ENCODE assay signal across 1 cellular context in the genomic region with DNA sequence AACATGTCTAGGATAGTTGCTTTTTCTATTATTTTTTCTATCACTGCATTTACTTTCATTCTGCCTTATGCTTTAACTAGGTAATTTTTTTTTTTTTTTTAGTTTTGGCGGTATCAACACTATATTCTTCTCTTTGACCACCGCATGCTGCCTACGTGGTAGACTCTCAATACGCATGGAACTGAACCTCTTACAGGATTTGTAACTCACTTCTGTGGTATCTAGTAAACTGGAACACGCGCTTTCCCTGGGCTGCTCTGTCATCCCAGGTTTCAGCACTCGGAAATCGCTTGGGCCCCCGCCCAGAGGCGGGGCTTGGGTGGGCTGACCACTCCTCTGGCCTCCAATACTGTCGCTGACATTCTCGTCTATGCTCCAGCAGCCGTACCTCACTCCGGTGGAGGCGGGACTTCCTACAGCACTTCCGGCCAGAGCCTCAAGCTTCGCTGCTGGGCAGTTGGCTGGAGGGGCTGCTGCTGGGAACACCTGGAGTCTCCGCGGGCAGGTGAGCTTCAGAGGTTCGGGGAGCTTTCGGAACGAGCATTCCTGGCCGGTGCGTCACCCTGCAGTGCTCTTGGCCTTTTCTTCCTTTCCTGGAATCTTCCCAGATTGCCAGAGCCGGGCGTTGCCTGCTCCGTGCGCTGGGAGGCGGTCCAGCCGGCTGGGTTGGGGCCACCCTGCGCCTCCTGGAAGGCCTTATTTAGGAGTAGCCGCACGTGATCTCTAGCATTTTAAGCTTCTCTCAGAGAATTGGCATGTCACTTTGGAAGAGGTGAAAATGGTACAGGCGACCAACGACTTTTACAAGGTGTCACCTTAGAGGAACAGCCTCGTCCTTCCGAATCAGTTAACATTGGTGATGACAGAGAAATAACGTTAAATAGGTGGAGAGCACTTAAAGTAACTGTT.
A peak's percentile ranks its signal among the peaks of the same experiment; 100 is the strongest.
TF ChIP-seq lines count a peak whose summit lies in the region.

A gene with protein sequence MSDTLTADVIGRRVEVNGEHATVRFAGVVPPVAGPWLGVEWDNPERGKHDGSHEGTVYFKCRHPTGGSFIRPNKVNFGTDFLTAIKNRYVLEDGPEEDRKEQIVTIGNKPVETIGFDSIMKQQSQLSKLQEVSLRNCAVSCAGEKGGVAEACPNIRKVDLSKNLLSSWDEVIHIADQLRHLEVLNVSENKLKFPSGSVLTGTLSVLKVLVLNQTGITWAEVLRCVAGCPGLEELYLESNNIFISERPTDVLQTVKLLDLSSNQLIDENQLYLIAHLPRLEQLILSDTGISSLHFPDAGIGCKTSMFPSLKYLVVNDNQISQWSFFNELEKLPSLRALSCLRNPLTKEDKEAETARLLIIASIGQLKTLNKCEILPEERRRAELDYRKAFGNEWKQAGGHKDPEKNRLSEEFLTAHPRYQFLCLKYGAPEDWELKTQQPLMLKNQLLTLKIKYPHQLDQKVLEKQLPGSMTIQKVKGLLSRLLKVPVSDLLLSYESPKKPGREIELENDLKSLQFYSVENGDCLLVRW (plus strand): TSS at position 428 of the 909 bp plus-strand sequence. CDS start 12,623 bp downstream, outside the sequence.

TF ChIP-seq in K562, 482 proteins besides CTCF, POLR2A, EP300 and RAD21 (continued from another document and continues in another):
- TF ChIP-seq, protein P1, sequence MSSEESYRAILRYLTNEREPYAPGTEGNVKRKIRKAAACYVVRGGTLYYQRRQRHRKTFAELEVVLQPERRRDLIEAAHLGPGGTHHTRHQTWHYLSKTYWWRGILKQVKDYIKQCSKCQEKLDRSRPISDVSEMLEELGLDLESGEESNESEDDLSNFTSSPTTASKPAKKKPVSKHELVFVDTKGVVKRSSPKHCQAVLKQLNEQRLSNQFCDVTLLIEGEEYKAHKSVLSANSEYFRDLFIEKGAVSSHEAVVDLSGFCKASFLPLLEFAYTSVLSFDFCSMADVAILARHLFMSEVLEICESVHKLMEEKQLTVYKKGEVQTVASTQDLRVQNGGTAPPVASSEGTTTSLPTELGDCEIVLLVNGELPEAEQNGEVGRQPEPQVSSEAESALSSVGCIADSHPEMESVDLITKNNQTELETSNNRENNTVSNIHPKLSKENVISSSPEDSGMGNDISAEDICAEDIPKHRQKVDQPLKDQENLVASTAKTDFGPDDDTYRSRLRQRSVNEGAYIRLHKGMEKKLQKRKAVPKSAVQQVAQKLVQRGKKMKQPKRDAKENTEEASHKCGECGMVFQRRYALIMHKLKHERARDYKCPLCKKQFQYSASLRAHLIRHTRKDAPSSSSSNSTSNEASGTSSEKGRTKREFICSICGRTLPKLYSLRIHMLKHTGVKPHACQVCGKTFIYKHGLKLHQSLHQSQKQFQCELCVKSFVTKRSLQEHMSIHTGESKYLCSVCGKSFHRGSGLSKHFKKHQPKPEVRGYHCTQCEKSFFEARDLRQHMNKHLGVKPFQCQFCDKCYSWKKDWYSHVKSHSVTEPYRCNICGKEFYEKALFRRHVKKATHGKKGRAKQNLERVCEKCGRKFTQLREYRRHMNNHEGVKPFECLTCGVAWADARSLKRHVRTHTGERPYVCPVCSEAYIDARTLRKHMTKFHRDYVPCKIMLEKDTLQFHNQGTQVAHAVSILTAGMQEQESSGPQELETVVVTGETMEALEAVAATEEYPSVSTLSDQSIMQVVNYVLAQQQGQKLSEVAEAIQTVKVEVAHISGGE (CRISPR knock-in tag; IDR thresholded peaks at IDR 0.05) = peak in 1 of 3 experiments; percentile 77; a peak in 1 of 6 replicates
- TF ChIP-seq ZNF717 (CRISPR knock-in tag; IDR thresholded peaks at IDR 0.05) (no peak), SMAD4 (CRISPR knock-in tag; conservative IDR thresholded peaks at IDR 0.05) (0 out of 2 replicates have a peak, but pooled peaks have one; percentile 53), KDM2B (CRISPR knock-in tag; IDR thresholded peaks at IDR 0.05) (peak; percentile 43; the same call in 1 of the 2 replicates), TEAD1 (CRISPR knock-in tag; IDR thresholded peaks at IDR 0.05) (peak in 1 of 2 experiments; percentile 87; a peak in 2 of 4 replicates), C11orf30 (IDR thresholded peaks at IDR 0.05; ENCODE audit: low read depth) (peak; percentile 69), ZNF766 (CRISPR knock-in tag; conservative IDR thresholded peaks at IDR 0.05) (no peak), POLR2AphosphoS5 (IDR thresholded peaks at IDR 0.05; ENCODE audit: control insufficient read depth, insufficient read depth, low read depth, low read length) (peak; percentile 94), CREM (IDR thresholded peaks at IDR 0.05; ENCODE audit: low read depth) (peak; percentile 80), FOXK2 (conservative IDR thresholded peaks at IDR 0.05 in 1 of 2, IDR thresholded peaks at IDR 0.05 in 1 of 2; ENCODE audit: low read depth in 2 of 2) (peak; percentile 86 to 90), MAFK (IDR thresholded peaks at IDR 0.05; ENCODE audit: low read length) (peak; percentile 56; the same call in 1 of the 2 replicates), TAF15 (IDR thresholded peaks at IDR 0.05; ENCODE audit: low read depth, low read length) (no peak), SIN3B (IDR thresholded peaks at IDR 0.05; ENCODE audit: low read depth) (peak; percentile 77; the same call in 1 of the 2 replicates), ZNF785 (CRISPR knock-in tag; IDR thresholded peaks at IDR 0.05) (no peak), HDAC1 (IDR thresholded peaks at IDR 0.05) (peak in 1 of 2 experiments; percentile 77; a peak in 2 of 4 replicates), ZBTB7A (IDR thresholded peaks at IDR 0.05; ENCODE audit: borderline replicate concordance, control insufficient read depth, low read depth, low read length) (peak; percentile 85; the same call in 1 of the 2 replicates), POLR2AphosphoS2 (IDR thresholded peaks at IDR 0.05; ENCODE audit: low read length) (peak; percentile 93), FOXJ2 (tag; IDR thresholded peaks at IDR 0.05) (peak; percentile 47; the same call in 1 of the 2 replicates), RCOR1 (IDR thresholded peaks at IDR 0.05; ENCODE audit: borderline replicate concordance in 1 of 2, low read depth in 2 of 2, low read length in 2 of 2) (peak; percentile 58 to 59; a peak in 1 of 4 replicates), ZNF165 (CRISPR knock-in tag; IDR thresholded peaks at IDR 0.05; ENCODE audit: borderline replicate concordance) (0 out of 2 replicates have a peak, but pooled peaks have one; percentile 44), MEIS2 (IDR thresholded peaks at IDR 0.05; ENCODE audit: partially characterized antibody) (peak; percentile 83), NRF1 (conservative IDR thresholded peaks at IDR 0.05 in 1 of 2, IDR thresholded peaks at IDR 0.05 in 1 of 2) (peak; percentile 80 to 85), NFYB (IDR thresholded peaks at IDR 0.05; ENCODE audit: extremely low read depth, insufficient read length) (peak; percentile 28), CCAR2 (IDR thresholded peaks at IDR 0.05; ENCODE audit: low read depth, low read length) (no peak), FOS (IDR thresholded peaks at IDR 0.05; ENCODE audit: extremely low read depth, insufficient read length) (peak; percentile 3), PHF20 (IDR thresholded peaks at IDR 0.05; ENCODE audit: partially characterized antibody) (peak; percentile 71), PHF8 (IDR thresholded peaks at IDR 0.05; ENCODE audit: borderline replicate concordance, low read length) (peak; percentile 99), ELF2 (CRISPR knock-in tag; IDR thresholded peaks at IDR 0.05) (peak; percentile 78; the same call in 1 of the 2 replicates), RBBP5 (IDR thresholded peaks at IDR 0.05; ENCODE audit: borderline replicate concordance, insufficient read depth, low read length, poor library complexity, severe bottlenecking) (peak; percentile 91)
- TF ChIP-seq, protein P2, sequence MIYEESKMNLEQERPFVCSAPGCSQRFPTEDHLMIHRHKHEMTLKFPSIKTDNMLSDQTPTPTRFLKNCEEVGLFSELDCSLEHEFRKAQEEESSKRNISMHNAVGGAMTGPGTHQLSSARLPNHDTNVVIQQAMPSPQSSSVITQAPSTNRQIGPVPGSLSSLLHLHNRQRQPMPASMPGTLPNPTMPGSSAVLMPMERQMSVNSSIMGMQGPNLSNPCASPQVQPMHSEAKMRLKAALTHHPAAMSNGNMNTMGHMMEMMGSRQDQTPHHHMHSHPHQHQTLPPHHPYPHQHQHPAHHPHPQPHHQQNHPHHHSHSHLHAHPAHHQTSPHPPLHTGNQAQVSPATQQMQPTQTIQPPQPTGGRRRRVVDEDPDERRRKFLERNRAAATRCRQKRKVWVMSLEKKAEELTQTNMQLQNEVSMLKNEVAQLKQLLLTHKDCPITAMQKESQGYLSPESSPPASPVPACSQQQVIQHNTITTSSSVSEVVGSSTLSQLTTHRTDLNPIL (CRISPR knock-in tag; IDR thresholded peaks at IDR 0.05) = no peak
- TF ChIP-seq, protein P3, sequence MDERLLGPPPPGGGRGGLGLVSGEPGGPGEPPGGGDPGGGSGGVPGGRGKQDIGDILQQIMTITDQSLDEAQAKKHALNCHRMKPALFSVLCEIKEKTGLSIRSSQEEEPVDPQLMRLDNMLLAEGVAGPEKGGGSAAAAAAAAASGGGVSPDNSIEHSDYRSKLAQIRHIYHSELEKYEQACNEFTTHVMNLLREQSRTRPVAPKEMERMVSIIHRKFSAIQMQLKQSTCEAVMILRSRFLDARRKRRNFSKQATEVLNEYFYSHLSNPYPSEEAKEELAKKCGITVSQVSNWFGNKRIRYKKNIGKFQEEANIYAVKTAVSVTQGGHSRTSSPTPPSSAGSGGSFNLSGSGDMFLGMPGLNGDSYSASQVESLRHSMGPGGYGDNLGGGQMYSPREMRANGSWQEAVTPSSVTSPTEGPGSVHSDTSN (CRISPR knock-in tag; IDR thresholded peaks at IDR 0.05; ENCODE audit: low read depth) = no peak
- TF ChIP-seq, protein P3 (tag; conservative IDR thresholded peaks at IDR 0.05; ENCODE audit: low read depth) = peak; percentile 77
- TF ChIP-seq, protein P4, sequence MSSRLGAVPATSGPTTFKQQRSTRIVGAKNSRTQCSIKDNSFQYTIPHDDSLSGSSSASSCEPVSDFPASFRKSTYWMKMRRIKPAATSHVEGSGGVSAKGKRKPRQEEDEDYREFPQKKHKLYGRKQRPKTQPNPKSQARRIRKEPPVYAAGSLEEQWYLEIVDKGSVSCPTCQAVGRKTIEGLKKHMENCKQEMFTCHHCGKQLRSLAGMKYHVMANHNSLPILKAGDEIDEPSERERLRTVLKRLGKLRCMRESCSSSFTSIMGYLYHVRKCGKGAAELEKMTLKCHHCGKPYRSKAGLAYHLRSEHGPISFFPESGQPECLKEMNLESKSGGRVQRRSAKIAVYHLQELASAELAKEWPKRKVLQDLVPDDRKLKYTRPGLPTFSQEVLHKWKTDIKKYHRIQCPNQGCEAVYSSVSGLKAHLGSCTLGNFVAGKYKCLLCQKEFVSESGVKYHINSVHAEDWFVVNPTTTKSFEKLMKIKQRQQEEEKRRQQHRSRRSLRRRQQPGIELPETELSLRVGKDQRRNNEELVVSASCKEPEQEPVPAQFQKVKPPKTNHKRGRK (tag; IDR thresholded peaks at IDR 0.05) = peak; percentile 88
- TF ChIP-seq, protein P5, sequence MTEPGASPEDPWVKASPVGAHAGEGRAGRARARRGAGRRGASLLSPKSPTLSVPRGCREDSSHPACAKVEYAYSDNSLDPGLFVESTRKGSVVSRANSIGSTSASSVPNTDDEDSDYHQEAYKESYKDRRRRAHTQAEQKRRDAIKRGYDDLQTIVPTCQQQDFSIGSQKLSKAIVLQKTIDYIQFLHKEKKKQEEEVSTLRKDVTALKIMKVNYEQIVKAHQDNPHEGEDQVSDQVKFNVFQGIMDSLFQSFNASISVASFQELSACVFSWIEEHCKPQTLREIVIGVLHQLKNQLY (CRISPR knock-in tag; conservative IDR thresholded peaks at IDR 0.05) = no peak
- TF ChIP-seq, protein P6, sequence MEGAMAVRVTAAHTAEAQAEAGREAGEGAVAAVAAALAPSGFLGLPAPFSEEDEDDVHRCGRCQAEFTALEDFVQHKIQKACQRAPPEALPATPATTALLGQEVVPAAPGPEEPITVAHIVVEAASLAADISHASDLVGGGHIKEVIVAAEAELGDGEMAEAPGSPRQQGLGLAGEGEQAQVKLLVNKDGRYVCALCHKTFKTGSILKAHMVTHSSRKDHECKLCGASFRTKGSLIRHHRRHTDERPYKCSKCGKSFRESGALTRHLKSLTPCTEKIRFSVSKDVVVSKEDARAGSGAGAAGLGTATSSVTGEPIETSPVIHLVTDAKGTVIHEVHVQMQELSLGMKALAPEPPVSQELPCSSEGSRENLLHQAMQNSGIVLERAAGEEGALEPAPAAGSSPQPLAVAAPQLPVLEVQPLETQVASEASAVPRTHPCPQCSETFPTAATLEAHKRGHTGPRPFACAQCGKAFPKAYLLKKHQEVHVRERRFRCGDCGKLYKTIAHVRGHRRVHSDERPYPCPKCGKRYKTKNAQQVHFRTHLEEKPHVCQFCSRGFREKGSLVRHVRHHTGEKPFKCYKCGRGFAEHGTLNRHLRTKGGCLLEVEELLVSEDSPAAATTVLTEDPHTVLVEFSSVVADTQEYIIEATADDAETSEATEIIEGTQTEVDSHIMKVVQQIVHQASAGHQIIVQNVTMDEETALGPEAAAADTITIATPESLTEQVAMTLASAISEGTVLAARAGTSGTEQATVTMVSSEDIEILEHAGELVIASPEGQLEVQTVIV (CRISPR knock-in tag; IDR thresholded peaks at IDR 0.05; ENCODE audit: borderline replicate concordance) = no peak
- TF ChIP-seq, protein P7, sequence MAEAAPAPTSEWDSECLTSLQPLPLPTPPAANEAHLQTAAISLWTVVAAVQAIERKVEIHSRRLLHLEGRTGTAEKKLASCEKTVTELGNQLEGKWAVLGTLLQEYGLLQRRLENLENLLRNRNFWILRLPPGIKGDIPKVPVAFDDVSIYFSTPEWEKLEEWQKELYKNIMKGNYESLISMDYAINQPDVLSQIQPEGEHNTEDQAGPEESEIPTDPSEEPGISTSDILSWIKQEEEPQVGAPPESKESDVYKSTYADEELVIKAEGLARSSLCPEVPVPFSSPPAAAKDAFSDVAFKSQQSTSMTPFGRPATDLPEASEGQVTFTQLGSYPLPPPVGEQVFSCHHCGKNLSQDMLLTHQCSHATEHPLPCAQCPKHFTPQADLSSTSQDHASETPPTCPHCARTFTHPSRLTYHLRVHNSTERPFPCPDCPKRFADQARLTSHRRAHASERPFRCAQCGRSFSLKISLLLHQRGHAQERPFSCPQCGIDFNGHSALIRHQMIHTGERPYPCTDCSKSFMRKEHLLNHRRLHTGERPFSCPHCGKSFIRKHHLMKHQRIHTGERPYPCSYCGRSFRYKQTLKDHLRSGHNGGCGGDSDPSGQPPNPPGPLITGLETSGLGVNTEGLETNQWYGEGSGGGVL (CRISPR knock-in tag; IDR thresholded peaks at IDR 0.05) = no peak
- TF ChIP-seq, protein P8, sequence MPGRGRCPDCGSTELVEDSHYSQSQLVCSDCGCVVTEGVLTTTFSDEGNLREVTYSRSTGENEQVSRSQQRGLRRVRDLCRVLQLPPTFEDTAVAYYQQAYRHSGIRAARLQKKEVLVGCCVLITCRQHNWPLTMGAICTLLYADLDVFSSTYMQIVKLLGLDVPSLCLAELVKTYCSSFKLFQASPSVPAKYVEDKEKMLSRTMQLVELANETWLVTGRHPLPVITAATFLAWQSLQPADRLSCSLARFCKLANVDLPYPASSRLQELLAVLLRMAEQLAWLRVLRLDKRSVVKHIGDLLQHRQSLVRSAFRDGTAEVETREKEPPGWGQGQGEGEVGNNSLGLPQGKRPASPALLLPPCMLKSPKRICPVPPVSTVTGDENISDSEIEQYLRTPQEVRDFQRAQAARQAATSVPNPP (IDR thresholded peaks at IDR 0.05; ENCODE audit: borderline replicate concordance, insufficient read depth, insufficient read length) = no peak
